In the genomic region with DNA sequence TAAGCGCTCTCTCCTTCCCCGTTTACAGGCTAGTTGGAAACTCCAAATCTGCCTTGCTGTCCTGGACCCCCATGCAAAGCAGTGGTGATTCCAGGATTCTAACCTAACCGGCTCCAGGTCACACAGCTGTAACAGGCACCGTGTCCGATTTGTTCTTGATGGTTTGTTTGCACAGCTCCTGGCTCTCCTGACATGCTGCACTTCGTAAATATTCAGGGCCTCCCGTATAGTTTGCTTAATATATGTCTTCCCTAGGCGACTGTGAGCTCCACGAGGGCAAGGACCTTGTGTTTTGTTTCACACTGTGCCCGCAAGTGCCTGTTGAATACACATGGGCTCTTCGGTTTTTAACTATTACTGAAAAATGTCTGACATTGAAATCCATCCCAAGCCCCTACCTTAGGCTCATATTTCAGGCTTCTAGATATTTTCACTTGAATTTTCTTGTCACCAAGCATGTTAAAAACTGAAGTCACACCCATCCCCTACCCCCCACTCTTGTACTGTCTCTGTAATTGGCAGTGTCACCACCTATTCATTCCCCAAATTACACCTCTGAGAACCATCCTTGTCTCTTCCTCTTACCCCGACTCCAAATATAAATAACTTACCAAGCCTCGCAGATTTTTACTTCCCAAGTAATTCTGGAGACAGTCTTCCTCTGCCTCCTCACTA, we compare ENCODE assay signal across 8 cellular contexts. TPM values are rescaled to one million over a fixed set of nuclear protein-coding genes. Genes with fewer than 3 reads are reported as not detected.
DNase-seq lines count a peak whose midpoint lies in the region; FAIRE-seq and TF ChIP-seq lines count a peak whose summit lies in the region.
"Had no signal": no experiment of that assay in that cellular context is flagged by ENCODE, and none has a peak within 500 bp of the region (broad histone marks: within the 10 kb centered on the region; RNA-seq: fewer than 3 reads in every experiment).

No MANE protein-coding gene starts in this region.

- H3K27me3 ChIP-seq in spleen (replicated peaks in 1 of 7) = no peaks in the 10 kb centered on the region

- WGBS in spleen, 5 donors = 14 to 20% (median 17%) methylated on average over 13 of the region's 13 CpGs

- H3K27ac ChIP-seq in HEK293 (ENCODE audit: extremely low read depth, low read depth, low read length) (peak overlapping the region; percentile 98), spleen (peak overlapping the region; percentile 87 to 98 (median 97))

- H3K4me1 ChIP-seq in HEK293 (ENCODE audit: control insufficient read depth, insufficient read depth, low read length) (peaks cover 10% of the 10 kb centered on the region; the same call in 1 of the 2 replicates), spleen (peaks cover 31 to 55% (median 44%) of the 10 kb centered on the region in 6 donors)

- H3K4me3 ChIP-seq in HEK293 (ENCODE audit: low read depth, low read length) (peak overlapping the region; percentile 52), fibroblast of mammary gland (ENCODE audit: control insufficient read depth, low read depth, low read length) (peak overlapping the region; percentile 62), spleen (peak overlapping the region; percentile 79 to 97 (median 91))

- FAIRE-seq in frontal cortex (lab: Jason Lieb, UNC) = no peak
- FAIRE-seq: TTC549 had no signal

- CTCF ChIA-PET in HEK293 (lab: Yijun Ruan, JAX) = interaction anchor here (0.5 to 1.0 kb wide), 3 partner anchors 18 to 32 kb away, joined by 3 to 5 read pairs (median 3); no protein-coding TSS in a partner anchor

- intact Hi-C loops in spleen (cut with DNase I; ENCODE audit: low total_unique reads) = no loop called here

- peak; percentile 80 for DNase-seq in NCI-H748 (lab: John Stamatoyannopoulos, UW; ENCODE audit: unreplicated experiment)
- no peak for DNase-seq in fibroblast of mammary gland (ENCODE audit: low read depth)
- DNase-seq in spleen = no peak
- no peak for DNase-seq in NCI-H1436 (lab: John Stamatoyannopoulos, UW)
- no peak for DNase-seq in dermis blood vessel endothelial cell
- no peak for DNase-seq in frontal cortex (ENCODE audit: low spot score in 2 of 2)

- POLR2A ChIA-PET in HEK293 (lab: Yijun Ruan, JAX) = interaction anchor here (0.5 to 3.7 kb wide), 4 partner anchors 95 to 459 kb away, joined by 3 to 16 read pairs (median 6); partner anchors contain the start of gene RHOB

- no peak for TF ChIP-seq POLR2A in spleen (IDR thresholded peaks at IDR 0.05)

- TF ChIP-seq CTCF in HEK293 (tag by site-specific recombination; IDR thresholded peaks at IDR 0.05) (no peak), fibroblast of mammary gland (conservative IDR thresholded peaks at IDR 0.05; ENCODE audit: control insufficient read depth, insufficient read depth, low read depth, low read length) (no peak), spleen (IDR thresholded peaks at IDR 0.05 in 8 of 11, conservative IDR thresholded peaks at IDR 0.05 in 3 of 11) (no peak)

- H3K9me3 ChIP-seq in HEK293 (ENCODE audit: control insufficient read depth, insufficient read depth, low read depth, low read length) (no peaks in the 10 kb centered on the region), spleen (no peaks in the 10 kb centered on the region)

- H3K36me3 ChIP-seq in HEK293 (ENCODE audit: control insufficient read depth in 2 of 2, insufficient read depth in 1 of 2, low read length in 2 of 2) = no peaks in the 10 kb centered on the region; a peak in 1 of 3 replicates
- peaks cover 0 to 9% (median 0%) of the 10 kb centered on the region in 6 donors for H3K36me3 ChIP-seq in spleen

TF ChIP-seq in HEK293, 187 proteins besides CTCF, POLR2A, EP300 and RAD21 (continues in another document):
- TF ChIP-seq ZNF645 (tag by site-specific recombination; IDR thresholded peaks at IDR 0.05) (no peak), ZNF473 (tag by site-specific recombination; IDR thresholded peaks at IDR 0.05) (no peak), HOXD13 (CRISPR knock-in tag; IDR thresholded peaks at IDR 0.05; ENCODE audit: borderline replicate concordance) (no peak), SCRT1 (tag by site-specific recombination; IDR thresholded peaks at IDR 0.05; ENCODE audit: borderline replicate concordance) (peak; percentile 57; the same call in 1 of the 2 replicates), ZNF433 (tag by site-specific recombination; IDR thresholded peaks at IDR 0.05; ENCODE audit: low read depth) (no peak), IKZF3 (tag by site-specific recombination; IDR thresholded peaks at IDR 0.05) (no peak), ZNF248 (tag by site-specific recombination; IDR thresholded peaks at IDR 0.05) (no peak), ZNF837 (tag by site-specific recombination; IDR thresholded peaks at IDR 0.05) (no peak), ZNF596 (tag by site-specific recombination; IDR thresholded peaks at IDR 0.05) (no peak)
- TF ChIP-seq, protein P1, sequence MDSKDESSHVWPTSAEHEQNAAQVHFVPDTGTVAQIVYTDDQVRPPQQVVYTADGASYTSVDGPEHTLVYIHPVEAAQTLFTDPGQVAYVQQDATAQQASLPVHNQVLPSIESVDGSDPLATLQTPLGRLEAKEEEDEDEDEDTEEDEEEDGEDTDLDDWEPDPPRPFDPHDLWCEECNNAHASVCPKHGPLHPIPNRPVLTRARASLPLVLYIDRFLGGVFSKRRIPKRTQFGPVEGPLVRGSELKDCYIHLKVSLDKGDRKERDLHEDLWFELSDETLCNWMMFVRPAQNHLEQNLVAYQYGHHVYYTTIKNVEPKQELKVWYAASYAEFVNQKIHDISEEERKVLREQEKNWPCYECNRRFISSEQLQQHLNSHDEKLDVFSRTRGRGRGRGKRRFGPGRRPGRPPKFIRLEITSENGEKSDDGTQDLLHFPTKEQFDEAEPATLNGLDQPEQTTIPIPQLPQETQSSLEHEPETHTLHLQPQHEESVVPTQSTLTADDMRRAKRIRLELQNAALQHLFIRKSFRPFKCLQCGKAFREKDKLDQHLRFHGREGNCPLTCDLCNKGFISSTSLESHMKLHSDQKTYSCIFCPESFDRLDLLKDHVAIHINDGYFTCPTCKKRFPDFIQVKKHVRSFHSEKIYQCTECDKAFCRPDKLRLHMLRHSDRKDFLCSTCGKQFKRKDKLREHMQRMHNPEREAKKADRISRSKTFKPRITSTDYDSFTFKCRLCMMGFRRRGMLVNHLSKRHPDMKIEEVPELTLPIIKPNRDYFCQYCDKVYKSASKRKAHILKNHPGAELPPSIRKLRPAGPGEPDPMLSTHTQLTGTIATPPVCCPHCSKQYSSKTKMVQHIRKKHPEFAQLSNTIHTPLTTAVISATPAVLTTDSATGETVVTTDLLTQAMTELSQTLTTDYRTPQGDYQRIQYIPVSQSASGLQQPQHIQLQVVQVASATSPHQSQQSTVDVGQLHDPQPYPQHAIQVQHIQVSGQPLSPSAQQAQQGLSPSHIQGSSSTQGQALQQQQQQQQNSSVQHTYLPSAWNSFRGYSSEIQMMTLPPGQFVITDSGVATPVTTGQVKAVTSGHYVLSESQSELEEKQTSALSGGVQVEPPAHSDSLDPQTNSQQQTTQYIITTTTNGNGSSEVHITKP (tag by site-specific recombination; IDR thresholded peaks at IDR 0.05) = peak; percentile 60; the same call in 1 of the 2 replicates
- TF ChIP-seq, protein P2, sequence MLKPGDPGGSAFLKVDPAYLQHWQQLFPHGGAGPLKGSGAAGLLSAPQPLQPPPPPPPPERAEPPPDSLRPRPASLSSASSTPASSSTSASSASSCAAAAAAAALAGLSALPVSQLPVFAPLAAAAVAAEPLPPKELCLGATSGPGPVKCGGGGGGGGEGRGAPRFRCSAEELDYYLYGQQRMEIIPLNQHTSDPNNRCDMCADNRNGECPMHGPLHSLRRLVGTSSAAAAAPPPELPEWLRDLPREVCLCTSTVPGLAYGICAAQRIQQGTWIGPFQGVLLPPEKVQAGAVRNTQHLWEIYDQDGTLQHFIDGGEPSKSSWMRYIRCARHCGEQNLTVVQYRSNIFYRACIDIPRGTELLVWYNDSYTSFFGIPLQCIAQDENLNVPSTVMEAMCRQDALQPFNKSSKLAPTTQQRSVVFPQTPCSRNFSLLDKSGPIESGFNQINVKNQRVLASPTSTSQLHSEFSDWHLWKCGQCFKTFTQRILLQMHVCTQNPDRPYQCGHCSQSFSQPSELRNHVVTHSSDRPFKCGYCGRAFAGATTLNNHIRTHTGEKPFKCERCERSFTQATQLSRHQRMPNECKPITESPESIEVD (tag by site-specific recombination; IDR thresholded peaks at IDR 0.05) = no peak
- TF ChIP-seq, protein P3, sequence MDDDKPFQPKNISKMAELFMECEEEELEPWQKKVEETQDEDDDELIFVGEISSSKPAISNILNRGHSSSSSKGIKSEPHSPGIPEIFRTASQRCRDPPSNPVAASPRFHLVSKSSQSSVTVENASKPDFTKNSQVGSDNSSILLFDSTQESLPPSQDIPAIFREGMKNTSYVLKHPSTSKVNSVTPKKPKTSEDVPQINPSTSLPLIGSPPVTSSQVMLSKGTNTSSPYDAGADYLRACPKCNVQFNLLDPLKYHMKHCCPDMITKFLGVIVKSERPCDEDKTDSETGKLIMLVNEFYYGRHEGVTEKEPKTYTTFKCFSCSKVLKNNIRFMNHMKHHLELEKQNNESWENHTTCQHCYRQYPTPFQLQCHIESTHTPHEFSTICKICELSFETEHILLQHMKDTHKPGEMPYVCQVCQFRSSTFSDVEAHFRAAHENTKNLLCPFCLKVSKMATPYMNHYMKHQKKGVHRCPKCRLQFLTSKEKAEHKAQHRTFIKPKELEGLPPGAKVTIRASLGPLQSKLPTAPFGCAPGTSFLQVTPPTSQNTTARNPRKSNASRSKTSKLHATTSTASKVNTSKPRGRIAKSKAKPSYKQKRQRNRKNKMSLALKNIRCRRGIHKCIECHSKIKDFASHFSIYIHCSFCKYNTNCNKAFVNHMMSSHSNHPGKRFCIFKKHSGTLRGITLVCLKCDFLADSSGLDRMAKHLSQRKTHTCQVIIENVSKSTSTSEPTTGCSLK (tag by site-specific recombination; IDR thresholded peaks at IDR 0.05) = no peak

RNA-seq across cellular contexts. Expression of gene PUM2, which starts 1.0 kb away (rescaled TPM):
- 100 to 1,000 TPM in 4 of 7 donors, 10 to 100 TPM in 3; 82.5 to 137 (median 122) TPM for total RNA-seq in spleen
- 10 to 100 TPM; 29.2 to 35.9 (median 30.1) TPM for polyA plus RNA-seq in spleen
- 48.0 and 81.2 TPM in 2 replicates for total RNA-seq in dermis blood vessel endothelial cell
- total RNA-seq in frontal cortex = 118 TPM
